1 cellular context compared by ENCODE assay signal in the genomic region with DNA sequence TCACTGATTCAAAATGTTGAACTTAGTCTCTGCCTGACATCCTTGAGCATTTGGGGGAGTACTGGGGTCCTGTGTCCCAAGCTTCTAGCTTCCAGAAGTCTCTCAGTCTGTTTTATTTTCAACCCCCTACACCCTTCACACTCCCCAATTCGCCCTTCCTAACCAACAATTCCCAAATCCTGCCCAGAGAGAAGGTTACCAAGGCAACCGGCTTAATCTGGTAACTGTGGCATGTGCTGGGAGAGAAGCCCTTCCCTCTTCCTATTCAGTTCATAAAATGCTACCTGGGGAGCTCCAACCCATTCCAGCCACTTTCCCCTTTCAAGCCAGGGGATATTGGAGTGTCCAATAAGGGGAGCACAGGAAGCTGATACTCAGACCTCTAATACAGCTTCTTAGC.
TF ChIP-seq lines count a peak whose summit lies in the region.

No MANE protein-coding gene starts in this region.

TF ChIP-seq in HCT116, 20 proteins besides CTCF, POLR2A, EP300 and RAD21:
- TF ChIP-seq, protein P1, sequence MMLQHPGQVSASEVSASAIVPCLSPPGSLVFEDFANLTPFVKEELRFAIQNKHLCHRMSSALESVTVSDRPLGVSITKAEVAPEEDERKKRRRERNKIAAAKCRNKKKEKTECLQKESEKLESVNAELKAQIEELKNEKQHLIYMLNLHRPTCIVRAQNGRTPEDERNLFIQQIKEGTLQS (IDR thresholded peaks at IDR 0.05), result no peak
- no peak for TF ChIP-seq ZNF274 (IDR thresholded peaks at IDR 0.05; ENCODE audit: low read depth, low read length)
- TF ChIP-seq, protein P2, sequence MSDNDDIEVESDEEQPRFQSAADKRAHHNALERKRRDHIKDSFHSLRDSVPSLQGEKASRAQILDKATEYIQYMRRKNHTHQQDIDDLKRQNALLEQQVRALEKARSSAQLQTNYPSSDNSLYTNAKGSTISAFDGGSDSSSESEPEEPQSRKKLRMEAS (IDR thresholded peaks at IDR 0.05), result no peak
- no peak for TF ChIP-seq JUND (IDR thresholded peaks at IDR 0.05)
- TF ChIP-seq EZH2phosphoT487 (IDR thresholded peaks at IDR 0.05; ENCODE audit: borderline replicate concordance), result no peak
- no peak for TF ChIP-seq TCF7L2 (IDR thresholded peaks at IDR 0.05; ENCODE audit: borderline replicate concordance, extremely low read depth, insufficient read depth, insufficient read length)
- no peak for TF ChIP-seq FOSL1 (IDR thresholded peaks at IDR 0.05; ENCODE audit: low read depth)
- TF ChIP-seq, protein P3, sequence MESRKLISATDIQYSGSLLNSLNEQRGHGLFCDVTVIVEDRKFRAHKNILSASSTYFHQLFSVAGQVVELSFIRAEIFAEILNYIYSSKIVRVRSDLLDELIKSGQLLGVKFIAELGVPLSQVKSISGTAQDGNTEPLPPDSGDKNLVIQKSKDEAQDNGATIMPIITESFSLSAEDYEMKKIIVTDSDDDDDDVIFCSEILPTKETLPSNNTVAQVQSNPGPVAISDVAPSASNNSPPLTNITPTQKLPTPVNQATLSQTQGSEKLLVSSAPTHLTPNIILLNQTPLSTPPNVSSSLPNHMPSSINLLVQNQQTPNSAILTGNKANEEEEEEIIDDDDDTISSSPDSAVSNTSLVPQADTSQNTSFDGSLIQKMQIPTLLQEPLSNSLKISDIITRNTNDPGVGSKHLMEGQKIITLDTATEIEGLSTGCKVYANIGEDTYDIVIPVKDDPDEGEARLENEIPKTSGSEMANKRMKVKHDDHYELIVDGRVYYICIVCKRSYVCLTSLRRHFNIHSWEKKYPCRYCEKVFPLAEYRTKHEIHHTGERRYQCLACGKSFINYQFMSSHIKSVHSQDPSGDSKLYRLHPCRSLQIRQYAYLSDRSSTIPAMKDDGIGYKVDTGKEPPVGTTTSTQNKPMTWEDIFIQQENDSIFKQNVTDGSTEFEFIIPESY (IDR thresholded peaks at IDR 0.05; ENCODE audit: extremely low read depth, insufficient replicate concordance, low read length), result no peak
